ENCODE assay signal across 8 cellular contexts in genomic region chr15:59501531-59502113, GRCh38.
A peak's percentile ranks its signal among the peaks of the same experiment; 100 is the strongest.
DNase-seq lines count a peak whose midpoint lies in the region; ATAC-seq and TF ChIP-seq lines count a peak whose summit lies in the region.

No MANE protein-coding gene starts in this region.

- H3K4me1 ChIP-seq in BE2C, result no peaks in the 10 kb centered on the region
- no peaks in the 10 kb centered on the region for H3K4me1 ChIP-seq in effector memory CD4-positive, alpha-beta T cell (ENCODE audit: control insufficient read depth, insufficient read depth, low read length, poor library complexity, severe bottlenecking)

- H3K4me3 ChIP-seq in BE2C (ENCODE audit: low read depth, low read length), result no peak overlapping the region
- no peak overlapping the region for H3K4me3 ChIP-seq in effector memory CD4-positive, alpha-beta T cell (ENCODE audit: insufficient read depth, low read depth, low read length, poor library complexity, severe bottlenecking)

- TF ChIP-seq CTCF in BE2C (IDR thresholded peaks at IDR 0.05; ENCODE audit: low read depth, low read length) (peak; percentile 93), mesothelial cell of epicardium (IDR thresholded peaks at IDR 0.05; ENCODE audit: unreplicated experiment) (peak; percentile 41)
- no peak for TF ChIP-seq CTCF in CD4-positive, alpha-beta T cell (IDR thresholded peaks at IDR 0.05)

- H3K4me1 Mint-ChIP-seq in mesothelial cell of epicardium, result no peaks in the 10 kb centered on the region
- no peaks in the 10 kb centered on the region for H3K4me1 Mint-ChIP-seq in CD4-positive, alpha-beta T cell (ENCODE audit: low read depth)

- H3K27me3 ChIP-seq in BE2C, result peaks cover 5% of the 10 kb centered on the region; the same call in 1 of the 2 replicates
- no peaks in the 10 kb centered on the region for H3K27me3 ChIP-seq in effector memory CD4-positive, alpha-beta T cell (replicated peaks; ENCODE audit: control insufficient read depth, insufficient read depth, low read length, poor library complexity, severe bottlenecking)
- no peaks in the 10 kb centered on the region for H3K27me3 ChIP-seq in CD4-positive, alpha-beta T cell (ENCODE audit: control insufficient read depth, insufficient read depth, low read length)

- H3K27ac Mint-ChIP-seq in mesothelial cell of epicardium, result no peak overlapping the region
- H3K27ac Mint-ChIP-seq in CD4-positive, alpha-beta T cell, result no peak overlapping the region

- H3K36me3 Mint-ChIP-seq in mesothelial cell of epicardium, result no peaks in the 10 kb centered on the region
- no peaks in the 10 kb centered on the region for H3K36me3 Mint-ChIP-seq in CD4-positive, alpha-beta T cell (ENCODE audit: low read depth)

- no peak overlapping the region for H3K27ac ChIP-seq in effector memory CD4-positive, alpha-beta T cell (ENCODE audit: insufficient read depth, low read length, poor library complexity, severe bottlenecking)
- H3K27ac ChIP-seq in CD4-positive, alpha-beta T cell (ENCODE audit: low read depth, low read length), result no peak overlapping the region

- POLR2A ChIA-PET in CD4-positive, alpha-beta T cell (lab: Charles Lee), result no interaction called here

- ATAC-seq in GM18502 (IDR thresholded peaks at IDR 0.05; ENCODE audit: poor library complexity, unreplicated experiment), result peak; percentile 45
- ATAC-seq in HG02623 (IDR thresholded peaks at IDR 0.05; ENCODE audit: unreplicated experiment), result no peak
- no peak for ATAC-seq in CD4-positive, alpha-beta T cell (ENCODE audit: poor library complexity)

- intact Hi-C loops in CD4-positive, alpha-beta T cell (cut with DNase I, micrococcal nuclease), result no loop called here

- no peak overlapping the region for H3K4me3 Mint-ChIP-seq in mesothelial cell of epicardium
- H3K4me3 Mint-ChIP-seq in CD4-positive, alpha-beta T cell, result no peak overlapping the region

- H3K9me3 ChIP-seq in BE2C, result no peaks in the 10 kb centered on the region
- H3K9me3 ChIP-seq in effector memory CD4-positive, alpha-beta T cell (ENCODE audit: control insufficient read depth, low read length), result no peaks in the 10 kb centered on the region
- no peaks in the 10 kb centered on the region for H3K9me3 ChIP-seq in CD4-positive, alpha-beta T cell (ENCODE audit: control insufficient read depth, low read length)

- H3K36me3 ChIP-seq in BE2C, result no peaks in the 10 kb centered on the region
- H3K36me3 ChIP-seq in effector memory CD4-positive, alpha-beta T cell (ENCODE audit: control insufficient read depth, insufficient read depth, low read length), result no peaks in the 10 kb centered on the region

- CTCF ChIA-PET in CD4-positive, alpha-beta T cell (lab: Charles Lee), result no interaction called here

- H3K27me3 Mint-ChIP-seq in mesothelial cell of epicardium (ENCODE audit: low read depth), result peaks cover 4% of the 10 kb centered on the region
- peaks cover 9% of the 10 kb centered on the region for H3K27me3 Mint-ChIP-seq in CD4-positive, alpha-beta T cell

- H3K9me3 Mint-ChIP-seq in mesothelial cell of epicardium, result peaks cover 5% of the 10 kb centered on the region
- H3K9me3 Mint-ChIP-seq in CD4-positive, alpha-beta T cell, result no peaks in the 10 kb centered on the region

- DNase-seq in BE2C, result peak; percentile 56
- peak; percentile 71 for DNase-seq in NCI-H82 (lab: John Stamatoyannopoulos, UW)
- peak; percentile 26 for DNase-seq in cerebellar cortex (ENCODE audit: low spot score)
- DNase-seq in mesothelial cell of epicardium (ENCODE audit: low spot score in 2 of 2, unreplicated experiment in 2 of 2), result no peak
- no peak for DNase-seq in effector memory CD4-positive, alpha-beta T cell
- no peak for DNase-seq in CD4-positive, alpha-beta T cell

Comparison
In these comparisons a context has a peak if more than half of its experiments do, and no peak if none do; other contexts are left out.
1. DNase-seq: peak in BE2C (single experiment), NCI-H82 (single experiment) and cerebellar cortex (single experiment); none in mesothelial cell of epicardium (0 of 2), effector memory CD4-positive, alpha-beta T cell (0 of 3) and CD4-positive, alpha-beta T cell (0 of 10).